Comparison of ENCODE assay signal across 1 cellular context in genomic region chr1:21976703-21977239, GRCh38.
TF ChIP-seq lines count a peak whose summit lies in the region.

A gene with protein sequence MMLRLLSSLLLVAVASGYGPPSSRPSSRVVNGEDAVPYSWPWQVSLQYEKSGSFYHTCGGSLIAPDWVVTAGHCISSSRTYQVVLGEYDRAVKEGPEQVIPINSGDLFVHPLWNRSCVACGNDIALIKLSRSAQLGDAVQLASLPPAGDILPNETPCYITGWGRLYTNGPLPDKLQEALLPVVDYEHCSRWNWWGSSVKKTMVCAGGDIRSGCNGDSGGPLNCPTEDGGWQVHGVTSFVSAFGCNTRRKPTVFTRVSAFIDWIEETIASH (plus strand): TSS chr1:21977022. CDS start chr1:21977040, 18 bp downstream.

TF ChIP-seq in HEK293, 187 proteins besides CTCF, POLR2A, EP300 and RAD21:
- peak; percentile 65 for TF ChIP-seq SCRT2 (tag by site-specific recombination; IDR thresholded peaks at IDR 0.05)
